In the genomic region with DNA sequence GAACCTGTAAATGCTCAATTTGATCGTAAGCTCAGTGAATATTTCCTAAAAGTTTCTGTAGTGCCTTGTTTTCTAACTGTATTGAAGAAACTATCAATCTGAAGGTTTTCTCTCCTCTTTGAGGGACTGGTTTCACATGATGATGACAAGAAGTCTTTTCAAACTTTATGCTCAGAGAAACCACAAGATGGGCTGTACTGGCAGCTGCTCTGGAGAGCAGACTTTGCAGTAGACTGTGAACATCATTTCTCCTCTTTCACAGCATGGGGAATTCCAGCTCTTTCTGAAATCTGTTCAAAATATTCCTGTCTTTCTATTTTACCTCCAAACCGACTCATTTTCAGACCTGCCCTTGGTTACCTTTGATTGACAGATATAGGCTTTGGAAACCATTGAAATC, we compare ENCODE assay signal across 1 cellular context.
TF ChIP-seq lines count a peak whose summit lies in the region.

No MANE protein-coding gene starts in this region.

TF ChIP-seq in H1, 55 proteins besides CTCF, POLR2A, EP300 and RAD21:
- no peak for TF ChIP-seq RNF2 (IDR thresholded peaks at IDR 0.05; ENCODE audit: borderline replicate concordance, low read depth, low read length, missing control alignments, poor library complexity, severe bottlenecking)
- no peak for TF ChIP-seq PHF8 (conservative IDR thresholded peaks at IDR 0.05; ENCODE audit: low read depth, low read length)
- no peak for TF ChIP-seq SIRT6 (IDR thresholded peaks at IDR 0.05; ENCODE audit: low read length)
- no peak for TF ChIP-seq CREB1 (IDR thresholded peaks at IDR 0.05)
